In genomic region chr12:113227686-113228391, GRCh38 we compare ENCODE assay signal across 12 cellular contexts. TPM values are rescaled to one million over a fixed set of nuclear protein-coding genes. Genes with fewer than 3 reads are reported as not detected.
DNase-seq lines count a peak whose midpoint lies in the region; ATAC-seq and TF ChIP-seq lines count a peak whose summit lies in the region.
"Had no signal": no experiment of that assay in that cellular context is flagged by ENCODE, and none has a peak within 500 bp of the region (broad histone marks: within the 10 kb centered on the region; RNA-seq: fewer than 3 reads in every experiment).

No MANE protein-coding gene starts in this region.

- peaks cover 12% of the 10 kb centered on the region for H3K79me2 ChIP-seq in OCI-LY1 (ENCODE audit: insufficient read depth, low read length)

- no peaks in the 10 kb centered on the region for H3K27me3 ChIP-seq in CD4-positive, alpha-beta T cell (ENCODE audit: control insufficient read depth, insufficient read depth, low read length)
- H3K27me3 ChIP-seq in OCI-LY1 (ENCODE audit: insufficient read depth, low read length) (no peaks in the 10 kb centered on the region), dorsolateral prefrontal cortex (no peaks in the 10 kb centered on the region), psoas muscle (ENCODE audit: insufficient read depth in 3 of 3, low read length in 2 of 3) (no peaks in the 10 kb centered on the region)

- H3K4me3 Mint-ChIP-seq in CD4-positive, alpha-beta T cell: no peak overlapping the region

- POLR2A ChIA-PET in CD4-positive, alpha-beta T cell (lab: Charles Lee): interaction anchor here (0.7 kb wide), 1 partner anchor 20 kb away, joined by 3 read pairs; no protein-coding TSS in a partner anchor

- no peak overlapping the region for H2AFZ ChIP-seq in OCI-LY1 (ENCODE audit: low read length)

- H3K36me3 Mint-ChIP-seq in CD4-positive, alpha-beta T cell (ENCODE audit: low read depth): peaks cover 43% of the 10 kb centered on the region

- H4K20me1 ChIP-seq in OCI-LY1 (ENCODE audit: insufficient read depth, low read length): no peaks in the 10 kb centered on the region

- no peak overlapping the region for H3K4me3 ChIP-seq in OCI-LY1 (ENCODE audit: low read depth, low read length, poor library complexity, severe bottlenecking)
- H3K4me3 ChIP-seq in dorsolateral prefrontal cortex: peak overlapping the region in 1 of 59 donors; percentile 1
- H3K4me3 ChIP-seq in psoas muscle: peak overlapping the region; percentile 14
- H3K4me3 ChIP-seq: mucosa of descending colon had no signal

- no peak overlapping the region for H3K27ac ChIP-seq in CD4-positive, alpha-beta T cell (ENCODE audit: low read depth, low read length)
- H3K27ac ChIP-seq in OCI-LY1 (ENCODE audit: low read depth, low read length, poor library complexity, severe bottlenecking): peak overlapping the region; percentile 93
- H3K27ac ChIP-seq in dorsolateral prefrontal cortex: peak overlapping the region in 58 of 59 donors; percentile 2 to 90 (median 74)
- H3K27ac ChIP-seq in psoas muscle: peak overlapping the region; percentile 95

- ATAC-seq in CD4-positive, alpha-beta T cell (ENCODE audit: poor library complexity): no peak
- no peak for ATAC-seq in psoas muscle
- no peak for ATAC-seq in GM18873 (IDR thresholded peaks at IDR 0.05; ENCODE audit: low FRiP score, unreplicated experiment)

- H3F3A ChIP-seq in OCI-LY1 (ENCODE audit: insufficient read depth, low read length): 0 out of 2 replicates have a peak, but pooled peaks cover 4% of the 10 kb centered on the region

- intact Hi-C loops in CD4-positive, alpha-beta T cell (cut with DNase I, micrococcal nuclease): no loop called here
- intact Hi-C loops in dorsolateral prefrontal cortex (cut with DNase I) (no loop called here), psoas muscle (cut with DNase I) (loop anchor here in 1 of 2 donors (5.0 kb wide), 1 partner anchor 34 kb away; no protein-coding TSS in a partner anchor)

- no peaks in the 10 kb centered on the region for H3K27me3 Mint-ChIP-seq in CD4-positive, alpha-beta T cell

- CTCF ChIA-PET in CD4-positive, alpha-beta T cell (lab: Charles Lee): no interaction called here

- H3K4me1 ChIP-seq in OCI-LY1 (ENCODE audit: insufficient read depth, low read length, severe bottlenecking) (peaks cover 81% of the 10 kb centered on the region), psoas muscle (peaks cover 92% of the 10 kb centered on the region)

- H3K36me3 ChIP-seq in OCI-LY1 (ENCODE audit: insufficient read depth, low read length): peaks cover 65% of the 10 kb centered on the region
- peaks cover 0 to 28% of the 10 kb centered on the region in 2 donors for H3K36me3 ChIP-seq in psoas muscle (ENCODE audit: insufficient read depth in 1 of 2, low read depth in 1 of 2)

- WGBS in psoas muscle, 3 donors: 36 to 76% (median 43%) methylated on average over 5 of the region's 5 CpGs

- no peak for TF ChIP-seq CTCF in CD4-positive, alpha-beta T cell (IDR thresholded peaks at IDR 0.05)
- TF ChIP-seq CTCF in OCI-LY1 (IDR thresholded peaks at IDR 0.05; ENCODE audit: low read length): no peak
- no peak for TF ChIP-seq CTCF in dorsolateral prefrontal cortex (IDR thresholded peaks at IDR 0.05 in 54 of 56, conservative IDR thresholded peaks at IDR 0.05 in 2 of 56; ENCODE audit: low read depth in 1 of 56, partially characterized antibody in 56 of 56)
- TF ChIP-seq CTCF in psoas muscle (IDR thresholded peaks at IDR 0.05): no peak

- no peaks in the 10 kb centered on the region for H3K9me2 ChIP-seq in OCI-LY1 (ENCODE audit: low read depth, low read length)

- H3K4me1 Mint-ChIP-seq in CD4-positive, alpha-beta T cell (ENCODE audit: low read depth): peaks cover 37% of the 10 kb centered on the region

- H3K9me3 ChIP-seq in CD4-positive, alpha-beta T cell (ENCODE audit: control insufficient read depth, low read length): no peaks in the 10 kb centered on the region
- H3K9me3 ChIP-seq in OCI-LY1 (ENCODE audit: low read length): no peaks in the 10 kb centered on the region
- no peaks in the 10 kb centered on the region for H3K9me3 ChIP-seq in psoas muscle
- H3K9me3 ChIP-seq: mucosa of descending colon had no signal

- no peaks in the 10 kb centered on the region for H3K9me3 Mint-ChIP-seq in CD4-positive, alpha-beta T cell

- H3K9ac ChIP-seq in OCI-LY1 (ENCODE audit: low read length): no peak overlapping the region; the same call in 1 of the 2 replicates

- no peak overlapping the region; the same call in 1 of the 2 replicates for H3K4me2 ChIP-seq in OCI-LY1 (ENCODE audit: low read length)

- peak overlapping the region; percentile 27 for H3K27ac Mint-ChIP-seq in CD4-positive, alpha-beta T cell

- in situ Hi-C loops in KBM-7 (cut with MboI; ENCODE audit: low pct_unique_long_range_greater_than_20kb, low sequenced_read_pairs): no loop called here

- DNase-seq in CD4-positive, alpha-beta T cell: no peak
- DNase-seq in dorsolateral prefrontal cortex: peak in 1 of 10 donors; percentile 13
- no peak for DNase-seq in psoas muscle
- DNase-seq in DMS53 (lab: John Stamatoyannopoulos, UW): no peak
- no peak for DNase-seq in KBM-7
- DNase-seq: central memory CD4-positive, alpha-beta T cell; NCI-H187; NCI-H69; RPMI8226 had no signal

RNA-seq across cellular contexts. Expression of gene TPCN1, which starts 6.6 kb away (rescaled TPM):
- total RNA-seq in CD4-positive, alpha-beta T cell: 10 to 100 TPM; 52.4 to 59.7 TPM
- total RNA-seq in dorsolateral prefrontal cortex (100 to 1,000 TPM in 13 of 120 experiments, 10 to 100 TPM in 107; 45.9 to 150 (median 76.0) TPM), psoas muscle (10 to 100 TPM; 24.9 to 36.2 (median 27.0) TPM)
- polyA plus RNA-seq in psoas muscle: 10 to 100 TPM in 2 of 3 donors, 1 to 10 TPM in 1; 7.6 to 33.7 (median 18.2) TPM

RNA-seq across cellular contexts. Expression of gene RITA1, which starts 42.3 kb away (rescaled TPM):
- total RNA-seq in CD4-positive, alpha-beta T cell: 1 to 10 TPM; 2.9 to 3.3 TPM
- total RNA-seq in dorsolateral prefrontal cortex (10 to 100 TPM; 12.4 to 35.1 (median 24.5) TPM), psoas muscle (10 to 100 TPM; 13.0 to 19.4 (median 14.7) TPM)
- polyA plus RNA-seq in psoas muscle: 10 to 100 TPM; 13.7 to 28.5 (median 15.5) TPM

RNA-seq across cellular contexts. Expression of gene DDX54, which starts 42.6 kb away (rescaled TPM):
- total RNA-seq in CD4-positive, alpha-beta T cell: 10 to 100 TPM; 56.8 to 61.1 TPM
- total RNA-seq in dorsolateral prefrontal cortex (10 to 100 TPM; 20.8 to 54.8 (median 35.0) TPM), psoas muscle (10 to 100 TPM; 61.9 to 93.5 (median 81.5) TPM)
- 10 to 100 TPM; 53.6 to 88.7 (median 53.7) TPM for polyA plus RNA-seq in psoas muscle
